In the genomic region with DNA sequence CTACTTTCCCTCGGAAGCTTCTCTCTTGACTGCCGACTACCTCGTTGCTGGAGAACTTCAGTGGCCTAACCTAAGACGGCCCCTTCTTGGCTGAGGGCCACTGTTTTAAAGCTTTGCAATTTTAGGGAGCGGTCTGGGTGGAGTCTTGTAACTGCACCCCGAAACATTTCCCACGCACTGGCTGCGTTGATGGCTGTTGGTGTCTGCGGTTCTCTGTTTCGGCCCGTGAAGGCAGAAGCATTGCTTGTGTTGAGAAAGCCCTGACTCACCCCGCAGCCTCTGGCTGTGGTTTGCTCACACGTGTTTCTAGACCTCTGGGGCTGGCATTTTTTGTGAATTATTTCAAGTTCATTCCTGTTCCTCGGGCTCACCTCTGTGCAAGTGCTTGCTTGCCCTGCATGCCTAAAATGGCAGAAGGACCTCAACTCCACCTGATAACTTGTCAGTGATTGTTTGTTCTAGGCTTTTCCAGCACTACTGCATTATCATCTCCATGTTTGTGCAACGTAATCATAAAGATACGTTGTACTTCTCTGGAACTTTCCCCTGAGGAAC, we compare ENCODE assay signal across 9 cellular contexts.
DNase-seq lines count a peak whose midpoint lies in the region; ATAC-seq and TF ChIP-seq lines count a peak whose summit lies in the region.
"Had no signal": no experiment of that assay in that cellular context is flagged by ENCODE, and none has a peak within 500 bp of the region (broad histone marks: within the 10 kb centered on the region; RNA-seq: fewer than 3 reads in every experiment).

No MANE protein-coding gene starts in this region.

- no peaks in the 10 kb centered on the region for H3K36me3 ChIP-seq in duodenal mucosa (ENCODE audit: control insufficient read depth in 1 of 2, insufficient read depth in 2 of 2, low read length in 2 of 2)

- no peak for ATAC-seq in HG03108 (IDR thresholded peaks at IDR 0.05; ENCODE audit: unreplicated experiment)

- H3K4me1 ChIP-seq in duodenal mucosa (ENCODE audit: control insufficient read depth in 1 of 2, insufficient read depth in 2 of 2, low read length in 2 of 2) = peaks cover 9 to 13% of the 10 kb centered on the region in 2 donors

- POLR2A ChIA-PET in RWPE1 (lab: Yijun Ruan, JAX; ENCODE audit: low non-redundant PET) = interaction anchor here (0.5 to 0.6 kb wide), 2 partner anchors 65 to 202 kb away, joined by 3 to 5 read pairs; no protein-coding TSS in a partner anchor

- peak; percentile 32 for DNase-seq in GF-D8 (lab: John Stamatoyannopoulos, UW)
- DNase-seq in RWPE1 (ENCODE audit: low spot score) = peak; percentile 93
- DNase-seq in stimulated activated CD4-positive, alpha-beta T cell treated with anti-CD3 and anti-CD28 coated beads, Interleukin-2, amount 100 ng/mL, for 24 hours = peak; percentile 41 to 51
- DNase-seq in retina = no peak
- DNase-seq in GM19240 (ENCODE audit: insufficient read length, low spot score) = no peak
- no peak for DNase-seq in medulla oblongata (ENCODE audit: extremely low spot score)
- DNase-seq: NCI-H69 had no signal

- peak overlapping the region; percentile 94 for H3K27ac ChIP-seq in RWPE1
- H3K27ac ChIP-seq in duodenal mucosa (ENCODE audit: low read depth, low read length) = peak overlapping the region; percentile 3

- peaks cover 13 to 19% of the 10 kb centered on the region in 2 donors for H3K9me3 ChIP-seq in duodenal mucosa (ENCODE audit: control insufficient read depth in 1 of 2, low read length in 2 of 2)

- no peaks in the 10 kb centered on the region for H3K27me3 ChIP-seq in duodenal mucosa (ENCODE audit: control insufficient read depth in 1 of 2, insufficient read depth in 2 of 2, low read length in 2 of 2)

- H3K9ac ChIP-seq in duodenal mucosa (ENCODE audit: low read depth in 1 of 2, low read length in 2 of 2) = peak overlapping the region; percentile 12

- CTCF ChIA-PET in RWPE1 (lab: Yijun Ruan, JAX) = interaction anchor here (0.6 to 1.1 kb wide), 5 partner anchors 29 to 288 kb away, joined by 3 to 4 read pairs (median 4); no protein-coding TSS in a partner anchor

- H3K4me3 ChIP-seq in duodenal mucosa (ENCODE audit: low read depth in 1 of 2, low read length in 2 of 2) = peak overlapping the region in 1 of 2 donors; percentile 36

- TF ChIP-seq CTCF in RWPE1 (conservative IDR thresholded peaks at IDR 0.05; ENCODE audit: low read depth) = no peak

Comparison
In these comparisons a context has a peak if more than half of its experiments do, and no peak if none do; other contexts are left out.
1. DNase-seq: peak in GF-D8 (single experiment), RWPE1 (single experiment) and stimulated activated CD4-positive, alpha-beta T cell treated with anti-CD3 and anti-CD28 coated beads, Interleukin-2, amount 100 ng/mL, for 24 hours (2 of 2); none in retina (single experiment), GM19240 (single experiment) and medulla oblongata (single experiment).